ENCODE assay signal across 26 cellular contexts in the genomic region with DNA sequence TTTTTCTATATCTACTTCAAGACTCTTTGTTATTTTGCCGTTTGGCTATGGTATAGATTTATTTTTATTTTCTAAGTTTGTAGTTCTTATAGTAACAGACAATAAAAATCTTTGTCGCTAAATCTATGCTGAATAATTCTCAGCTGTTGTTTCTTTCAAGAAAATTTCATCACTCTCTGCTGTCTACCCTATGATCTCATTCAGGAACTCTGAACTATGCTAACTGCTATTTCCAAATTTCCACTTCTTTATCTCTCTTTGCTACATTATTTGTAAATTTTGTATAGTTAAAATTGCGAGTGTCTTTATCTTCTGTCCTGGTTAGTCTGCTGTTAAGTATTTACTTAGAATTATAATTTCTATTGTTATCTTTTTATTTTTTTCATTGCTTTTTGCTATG.
"Had no signal": no experiment of that assay in that cellular context is flagged by ENCODE, and none has a peak within 500 bp of the region (broad histone marks: within the 10 kb centered on the region; RNA-seq: fewer than 3 reads in every experiment).

No MANE protein-coding gene starts in this region.

- H3K27me3 Mint-ChIP-seq: activated CD4-positive, alpha-beta memory T cell treated with anti-CD3 and anti-CD28 coated beads, Interleukin-2, amount 10 ng/mL, durations not matched to agents 7 days and 5 days; activated CD4-positive, alpha-beta T cell treated with anti-CD3 and anti-CD28 coated beads, Interleukin-2, amount 10 ng/mL, durations not matched to agents 24 days and 14 days; activated CD8-positive, alpha-beta memory T cell treated with anti-CD3 and anti-CD28 coated beads, Interleukin-2, amount 10 ng/mL, durations not matched to agents 7 days and 5 days; activated naive CD4-positive, alpha-beta T cell treated with anti-CD3 and anti-CD28 coated beads, Interleukin-2, amount 50 U/mL, for 24 hours; natural killer cell treated with Interleukin-12 subunit alpha and Interleukin-12 subunit beta and Interleukin-15 and Interleukin-18, amount 100 ng/mL, for 72 hours; progenitor cell of endocrine pancreas; T-helper 17 cell; type B pancreatic cell had no signal

- H3K36me3 ChIP-seq: adrenal gland, breast epithelium, gastrocnemius medialis, left lung, sigmoid colon, spleen, thoracic aorta, vagina had no signal

- H3K27ac ChIP-seq: adrenal gland, breast epithelium, gastrocnemius medialis, left lung, sigmoid colon, spleen, thoracic aorta, vagina had no signal

- H3K4me3 Mint-ChIP-seq: activated CD4-positive, alpha-beta memory T cell treated with anti-CD3 and anti-CD28 coated beads, Interleukin-2, amount 10 ng/mL, durations not matched to agents 7 days and 5 days; activated CD4-positive, alpha-beta T cell treated with anti-CD3 and anti-CD28 coated beads, Interleukin-2, amount 10 ng/mL, durations not matched to agents 24 days and 14 days; activated CD8-positive, alpha-beta memory T cell treated with anti-CD3 and anti-CD28 coated beads, Interleukin-2, amount 10 ng/mL, durations not matched to agents 7 days and 5 days; activated naive CD4-positive, alpha-beta T cell treated with anti-CD3 and anti-CD28 coated beads, Interleukin-2, amount 50 U/mL, for 24 hours; mesothelial cell of epicardium; natural killer cell treated with Interleukin-12 subunit alpha and Interleukin-12 subunit beta and Interleukin-15 and Interleukin-18, amount 100 ng/mL, for 72 hours; T-helper 17 cell; type B pancreatic cell had no signal

- ATAC-seq: activated CD4-positive, CD25-positive, alpha-beta regulatory T cell treated with anti-CD3 and anti-CD28 coated beads, Interleukin-2, amount 50 U/mL, for 24 hours; activated CD8-positive, alpha-beta memory T cell treated with anti-CD3 and anti-CD28 coated beads, Interleukin-2, amount 10 ng/mL, durations not matched to agents 7 days and 5 days; gastrocnemius medialis; left lung; natural killer cell treated with Interleukin-12 subunit alpha and Interleukin-12 subunit beta and Interleukin-15 and Interleukin-18, amount 100 ng/mL, for 72 hours; T-helper 17 cell had no signal

- H3K27ac Mint-ChIP-seq: activated CD4-positive, alpha-beta memory T cell treated with anti-CD3 and anti-CD28 coated beads, Interleukin-2, amount 10 ng/mL, durations not matched to agents 7 days and 5 days; activated CD4-positive, alpha-beta T cell treated with anti-CD3 and anti-CD28 coated beads, Interleukin-2, amount 10 ng/mL, durations not matched to agents 24 days and 14 days; activated CD8-positive, alpha-beta memory T cell treated with anti-CD3 and anti-CD28 coated beads, Interleukin-2, amount 10 ng/mL, durations not matched to agents 7 days and 5 days; activated naive CD4-positive, alpha-beta T cell treated with anti-CD3 and anti-CD28 coated beads, Interleukin-2, amount 50 U/mL, for 24 hours; mesothelial cell of epicardium; natural killer cell treated with Interleukin-12 subunit alpha and Interleukin-12 subunit beta and Interleukin-15 and Interleukin-18, amount 100 ng/mL, for 72 hours; progenitor cell of endocrine pancreas; T-helper 17 cell; type B pancreatic cell had no signal

- H3K36me3 Mint-ChIP-seq: activated CD8-positive, alpha-beta memory T cell treated with anti-CD3 and anti-CD28 coated beads, Interleukin-2, amount 10 ng/mL, durations not matched to agents 7 days and 5 days; activated naive CD4-positive, alpha-beta T cell treated with anti-CD3 and anti-CD28 coated beads, Interleukin-2, amount 50 U/mL, for 24 hours; natural killer cell treated with Interleukin-12 subunit alpha and Interleukin-12 subunit beta and Interleukin-15 and Interleukin-18, amount 100 ng/mL, for 72 hours; type B pancreatic cell had no signal

- DNase-seq: activated CD4-positive, alpha-beta memory T cell treated with anti-CD3 and anti-CD28 coated beads, Interleukin-2, amount 10 ng/mL, durations not matched to agents 7 days and 5 days; activated CD4-positive, alpha-beta T cell treated with anti-CD3 and anti-CD28 coated beads, Interleukin-2, amount 10 ng/mL, durations not matched to agents 24 days and 14 days; activated CD8-positive, alpha-beta memory T cell treated with anti-CD3 and anti-CD28 coated beads, Interleukin-2, amount 10 ng/mL, durations not matched to agents 7 days and 5 days; activated gamma-delta T cell treated with Interleukin-2 at 50 U/mL for 16 hours; activated T-cell treated with anti-CD3 and anti-CD28 coated beads for 4 hours; adrenal gland; effector CD4-positive, alpha-beta T cell; gastrocnemius medialis; hippocampal formation; kidney glomerular epithelial cell; left lung; retina; sigmoid colon; spleen; stimulated activated CD4-positive, alpha-beta T cell treated with anti-CD3 and anti-CD28 coated beads, Interleukin-4, amount 100 ng/mL, for 1 hour; stimulated activated naive CD4-positive, alpha-beta T cell treated with Interleukin-2 at 50 U/mL for 16 hours; T-helper 17 cell had no signal

- H3K27me3 ChIP-seq: adrenal gland, breast epithelium, gastrocnemius medialis, left lung, sigmoid colon, spleen, vagina had no signal

- H3K4me1 Mint-ChIP-seq: activated CD4-positive, alpha-beta memory T cell treated with anti-CD3 and anti-CD28 coated beads, Interleukin-2, amount 10 ng/mL, durations not matched to agents 7 days and 5 days; activated CD4-positive, alpha-beta T cell treated with anti-CD3 and anti-CD28 coated beads, Interleukin-2, amount 10 ng/mL, durations not matched to agents 24 days and 14 days; activated CD8-positive, alpha-beta memory T cell treated with anti-CD3 and anti-CD28 coated beads, Interleukin-2, amount 10 ng/mL, durations not matched to agents 7 days and 5 days; activated naive CD4-positive, alpha-beta T cell treated with anti-CD3 and anti-CD28 coated beads, Interleukin-2, amount 50 U/mL, for 24 hours; mesothelial cell of epicardium; T-helper 17 cell had no signal

- H3K4me1 ChIP-seq: adrenal gland, breast epithelium, gastrocnemius medialis, left lung, sigmoid colon, spleen, vagina had no signal

- H3K9me3 Mint-ChIP-seq: activated CD4-positive, alpha-beta memory T cell treated with anti-CD3 and anti-CD28 coated beads, Interleukin-2, amount 10 ng/mL, durations not matched to agents 7 days and 5 days; type B pancreatic cell had no signal

- H3K9me3 ChIP-seq: adrenal gland, breast epithelium, gastrocnemius medialis, sigmoid colon, thoracic aorta, vagina had no signal

- H3K4me3 ChIP-seq: adrenal gland, breast epithelium, gastrocnemius medialis, left lung, sigmoid colon, spleen, thoracic aorta, vagina had no signal
